ENCODE assay signal across 1 cellular context in the genomic region with DNA sequence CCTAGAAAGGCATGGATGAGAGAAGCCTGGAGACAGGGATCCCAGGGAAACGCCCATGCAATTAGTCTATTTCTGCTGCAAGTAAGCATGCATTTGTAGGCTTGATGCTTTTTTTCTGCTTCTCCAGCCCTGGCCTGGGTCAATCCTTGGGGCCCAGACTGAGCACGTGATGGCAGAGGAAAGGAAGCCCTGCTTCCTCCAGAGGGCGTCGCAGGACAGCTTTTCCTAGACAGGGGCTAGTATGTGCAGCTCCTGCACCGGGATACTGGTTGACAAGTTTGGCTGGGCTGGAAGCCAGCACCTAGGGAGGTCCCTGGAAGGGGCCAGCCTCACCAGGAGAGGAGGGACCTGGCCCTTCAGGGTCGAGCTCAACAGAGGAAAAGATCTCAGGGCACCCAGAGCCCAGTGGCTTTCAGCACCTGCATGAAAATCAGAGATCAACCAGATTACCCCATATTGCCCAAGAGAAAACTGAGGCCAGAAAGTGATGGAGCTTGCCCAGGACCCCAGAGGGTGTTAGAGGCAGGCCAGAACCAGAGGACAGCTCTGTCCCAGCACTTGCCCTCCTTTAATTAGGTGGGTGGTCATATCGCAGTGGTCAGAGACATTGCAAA.
A peak's percentile ranks its signal among the peaks of the same experiment; 100 is the strongest.
TF ChIP-seq lines count a peak whose summit lies in the region.

No MANE protein-coding gene starts in this region.

TF ChIP-seq in HepG2, 621 proteins besides CTCF, POLR2A, EP300 and RAD21 (continued from another document and continues in another):
- TF ChIP-seq, protein P1, sequence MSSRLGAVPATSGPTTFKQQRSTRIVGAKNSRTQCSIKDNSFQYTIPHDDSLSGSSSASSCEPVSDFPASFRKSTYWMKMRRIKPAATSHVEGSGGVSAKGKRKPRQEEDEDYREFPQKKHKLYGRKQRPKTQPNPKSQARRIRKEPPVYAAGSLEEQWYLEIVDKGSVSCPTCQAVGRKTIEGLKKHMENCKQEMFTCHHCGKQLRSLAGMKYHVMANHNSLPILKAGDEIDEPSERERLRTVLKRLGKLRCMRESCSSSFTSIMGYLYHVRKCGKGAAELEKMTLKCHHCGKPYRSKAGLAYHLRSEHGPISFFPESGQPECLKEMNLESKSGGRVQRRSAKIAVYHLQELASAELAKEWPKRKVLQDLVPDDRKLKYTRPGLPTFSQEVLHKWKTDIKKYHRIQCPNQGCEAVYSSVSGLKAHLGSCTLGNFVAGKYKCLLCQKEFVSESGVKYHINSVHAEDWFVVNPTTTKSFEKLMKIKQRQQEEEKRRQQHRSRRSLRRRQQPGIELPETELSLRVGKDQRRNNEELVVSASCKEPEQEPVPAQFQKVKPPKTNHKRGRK (CRISPR knock-in tag; IDR thresholded peaks at IDR 0.05), result no peak
- TF ChIP-seq ZKSCAN1 (IDR thresholded peaks at IDR 0.05; ENCODE audit: low read length) (no peak), KAT7 (CRISPR knock-in tag; IDR thresholded peaks at IDR 0.05; ENCODE audit: borderline replicate concordance) (no peak), TP53 (CRISPR knock-in tag; conservative IDR thresholded peaks at IDR 0.05) (no peak), GPN1 (CRISPR knock-in tag; IDR thresholded peaks at IDR 0.05; ENCODE audit: borderline replicate concordance) (no peak), KDM1A (CRISPR knock-in tag; IDR thresholded peaks at IDR 0.05) (no peak), MYC (CRISPR knock-in tag; IDR thresholded peaks at IDR 0.05; ENCODE audit: borderline replicate concordance) (peak; percentile 54; the same call in 1 of the 2 replicates), KDM5A (IDR thresholded peaks at IDR 0.05; ENCODE audit: borderline replicate concordance, low read length) (no peak), ZNF30 (CRISPR knock-in tag; IDR thresholded peaks at IDR 0.05) (no peak), FOSL2 (CRISPR knock-in tag; IDR thresholded peaks at IDR 0.05) (peak; percentile 25; the same call in 1 of the 2 replicates), ZNF34 (CRISPR knock-in tag; IDR thresholded peaks at IDR 0.05; ENCODE audit: borderline replicate concordance) (no peak), ZC3H13 (CRISPR knock-in tag; IDR thresholded peaks at IDR 0.05) (no peak), HOXD1 (CRISPR knock-in tag; IDR thresholded peaks at IDR 0.05) (no peak), NCOA2 (CRISPR knock-in tag; IDR thresholded peaks at IDR 0.05) (no peak), XRCC5 (optimal IDR thresholded peaks at IDR 0.05; ENCODE audit: low read length) (peak; percentile 56), CAMTA2 (CRISPR knock-in tag; IDR thresholded peaks at IDR 0.05; ENCODE audit: borderline replicate concordance) (no peak), ZNF124 (CRISPR knock-in tag; IDR thresholded peaks at IDR 0.05) (no peak), ZNF337 (CRISPR knock-in tag; IDR thresholded peaks at IDR 0.05; ENCODE audit: borderline replicate concordance, low read depth) (no peak), TOPORS (CRISPR knock-in tag; IDR thresholded peaks at IDR 0.05) (no peak), TBP (CRISPR knock-in tag; IDR thresholded peaks at IDR 0.05) (no peak), GATAD2A (CRISPR knock-in tag; IDR thresholded peaks at IDR 0.05) (0 out of 2 replicates have a peak, but pooled peaks have one; percentile 30), ZNF235 (CRISPR knock-in tag; IDR thresholded peaks at IDR 0.05; ENCODE audit: borderline replicate concordance) (no peak), HNRNPUL1 (IDR thresholded peaks at IDR 0.05; ENCODE audit: low read depth, low read length) (no peak), HES4 (CRISPR knock-in tag; IDR thresholded peaks at IDR 0.05; ENCODE audit: borderline replicate concordance) (no peak), ERF (CRISPR knock-in tag; IDR thresholded peaks at IDR 0.05) (peak; percentile 35; the same call in 1 of the 2 replicates), HNF4A (CRISPR knock-in tag; IDR thresholded peaks at IDR 0.05) (no peak), SIN3B (IDR thresholded peaks at IDR 0.05; ENCODE audit: low read length) (no peak), HIVEP1 (CRISPR knock-in tag; IDR thresholded peaks at IDR 0.05) (no peak), ZNF264 (CRISPR knock-in tag; IDR thresholded peaks at IDR 0.05) (no peak), ZNF143 (CRISPR knock-in tag; IDR thresholded peaks at IDR 0.05) (no peak), FIP1L1 (IDR thresholded peaks at IDR 0.05; ENCODE audit: borderline replicate concordance, insufficient read depth, low read depth, low read length) (no peak), ZNF564 (CRISPR knock-in tag; IDR thresholded peaks at IDR 0.05) (no peak), ZFP1 (CRISPR knock-in tag; IDR thresholded peaks at IDR 0.05) (no peak), DR1 (CRISPR knock-in tag; IDR thresholded peaks at IDR 0.05) (no peak)
- TF ChIP-seq, protein P2, sequence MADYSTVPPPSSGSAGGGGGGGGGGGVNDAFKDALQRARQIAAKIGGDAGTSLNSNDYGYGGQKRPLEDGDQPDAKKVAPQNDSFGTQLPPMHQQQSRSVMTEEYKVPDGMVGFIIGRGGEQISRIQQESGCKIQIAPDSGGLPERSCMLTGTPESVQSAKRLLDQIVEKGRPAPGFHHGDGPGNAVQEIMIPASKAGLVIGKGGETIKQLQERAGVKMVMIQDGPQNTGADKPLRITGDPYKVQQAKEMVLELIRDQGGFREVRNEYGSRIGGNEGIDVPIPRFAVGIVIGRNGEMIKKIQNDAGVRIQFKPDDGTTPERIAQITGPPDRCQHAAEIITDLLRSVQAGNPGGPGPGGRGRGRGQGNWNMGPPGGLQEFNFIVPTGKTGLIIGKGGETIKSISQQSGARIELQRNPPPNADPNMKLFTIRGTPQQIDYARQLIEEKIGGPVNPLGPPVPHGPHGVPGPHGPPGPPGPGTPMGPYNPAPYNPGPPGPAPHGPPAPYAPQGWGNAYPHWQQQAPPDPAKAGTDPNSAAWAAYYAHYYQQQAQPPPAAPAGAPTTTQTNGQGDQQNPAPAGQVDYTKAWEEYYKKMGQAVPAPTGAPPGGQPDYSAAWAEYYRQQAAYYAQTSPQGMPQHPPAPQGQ (CRISPR knock-in tag; IDR thresholded peaks at IDR 0.05; ENCODE audit: borderline replicate concordance), result no peak
- TF ChIP-seq, protein P3, sequence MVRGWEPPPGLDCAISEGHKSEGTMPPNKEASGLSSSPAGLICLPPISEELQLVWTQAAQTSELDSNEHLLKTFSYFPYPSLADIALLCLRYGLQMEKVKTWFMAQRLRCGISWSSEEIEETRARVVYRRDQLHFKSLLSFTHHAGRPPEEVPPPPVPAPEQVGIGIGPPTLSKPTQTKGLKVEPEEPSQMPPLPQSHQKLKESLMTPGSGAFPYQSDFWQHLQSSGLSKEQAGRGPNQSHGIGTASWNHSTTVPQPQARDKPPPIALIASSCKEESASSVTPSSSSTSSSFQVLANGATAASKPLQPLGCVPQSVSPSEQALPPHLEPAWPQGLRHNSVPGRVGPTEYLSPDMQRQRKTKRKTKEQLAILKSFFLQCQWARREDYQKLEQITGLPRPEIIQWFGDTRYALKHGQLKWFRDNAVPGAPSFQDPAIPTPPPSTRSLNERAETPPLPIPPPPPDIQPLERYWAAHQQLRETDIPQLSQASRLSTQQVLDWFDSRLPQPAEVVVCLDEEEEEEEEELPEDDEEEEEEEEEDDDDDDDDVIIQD (CRISPR knock-in tag; IDR thresholded peaks at IDR 0.05; ENCODE audit: low read depth), result no peak
- TF ChIP-seq, protein P4, sequence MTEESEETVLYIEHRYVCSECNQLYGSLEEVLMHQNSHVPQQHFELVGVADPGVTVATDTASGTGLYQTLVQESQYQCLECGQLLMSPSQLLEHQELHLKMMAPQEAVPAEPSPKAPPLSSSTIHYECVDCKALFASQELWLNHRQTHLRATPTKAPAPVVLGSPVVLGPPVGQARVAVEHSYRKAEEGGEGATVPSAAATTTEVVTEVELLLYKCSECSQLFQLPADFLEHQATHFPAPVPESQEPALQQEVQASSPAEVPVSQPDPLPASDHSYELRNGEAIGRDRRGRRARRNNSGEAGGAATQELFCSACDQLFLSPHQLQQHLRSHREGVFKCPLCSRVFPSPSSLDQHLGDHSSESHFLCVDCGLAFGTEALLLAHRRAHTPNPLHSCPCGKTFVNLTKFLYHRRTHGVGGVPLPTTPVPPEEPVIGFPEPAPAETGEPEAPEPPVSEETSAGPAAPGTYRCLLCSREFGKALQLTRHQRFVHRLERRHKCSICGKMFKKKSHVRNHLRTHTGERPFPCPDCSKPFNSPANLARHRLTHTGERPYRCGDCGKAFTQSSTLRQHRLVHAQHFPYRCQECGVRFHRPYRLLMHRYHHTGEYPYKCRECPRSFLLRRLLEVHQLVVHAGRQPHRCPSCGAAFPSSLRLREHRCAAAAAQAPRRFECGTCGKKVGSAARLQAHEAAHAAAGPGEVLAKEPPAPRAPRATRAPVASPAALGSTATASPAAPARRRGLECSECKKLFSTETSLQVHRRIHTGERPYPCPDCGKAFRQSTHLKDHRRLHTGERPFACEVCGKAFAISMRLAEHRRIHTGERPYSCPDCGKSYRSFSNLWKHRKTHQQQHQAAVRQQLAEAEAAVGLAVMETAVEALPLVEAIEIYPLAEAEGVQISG (CRISPR knock-in tag; IDR thresholded peaks at IDR 0.05), result 0 out of 2 replicates have a peak, but pooled peaks have one; percentile 18
- TF ChIP-seq, protein P5, sequence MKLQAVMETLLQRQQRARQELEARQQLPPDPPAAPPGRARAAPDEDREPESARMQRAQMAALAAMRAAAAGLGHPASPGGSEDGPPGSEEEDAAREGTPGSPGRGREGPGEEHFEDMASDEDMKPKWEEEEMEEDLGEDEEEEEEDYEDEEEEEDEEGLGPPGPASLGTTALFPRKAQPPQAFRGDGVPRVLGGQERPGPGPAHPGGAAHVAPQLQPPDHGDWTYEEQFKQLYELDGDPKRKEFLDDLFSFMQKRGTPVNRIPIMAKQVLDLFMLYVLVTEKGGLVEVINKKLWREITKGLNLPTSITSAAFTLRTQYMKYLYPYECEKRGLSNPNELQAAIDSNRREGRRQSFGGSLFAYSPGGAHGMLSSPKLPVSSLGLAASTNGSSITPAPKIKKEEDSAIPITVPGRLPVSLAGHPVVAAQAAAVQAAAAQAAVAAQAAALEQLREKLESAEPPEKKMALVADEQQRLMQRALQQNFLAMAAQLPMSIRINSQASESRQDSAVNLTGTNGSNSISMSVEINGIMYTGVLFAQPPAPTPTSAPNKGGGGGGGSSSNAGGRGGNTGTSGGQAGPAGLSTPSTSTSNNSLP (IDR thresholded peaks at IDR 0.05; ENCODE audit: low read depth, low read length), result no peak
- TF ChIP-seq, protein P6, sequence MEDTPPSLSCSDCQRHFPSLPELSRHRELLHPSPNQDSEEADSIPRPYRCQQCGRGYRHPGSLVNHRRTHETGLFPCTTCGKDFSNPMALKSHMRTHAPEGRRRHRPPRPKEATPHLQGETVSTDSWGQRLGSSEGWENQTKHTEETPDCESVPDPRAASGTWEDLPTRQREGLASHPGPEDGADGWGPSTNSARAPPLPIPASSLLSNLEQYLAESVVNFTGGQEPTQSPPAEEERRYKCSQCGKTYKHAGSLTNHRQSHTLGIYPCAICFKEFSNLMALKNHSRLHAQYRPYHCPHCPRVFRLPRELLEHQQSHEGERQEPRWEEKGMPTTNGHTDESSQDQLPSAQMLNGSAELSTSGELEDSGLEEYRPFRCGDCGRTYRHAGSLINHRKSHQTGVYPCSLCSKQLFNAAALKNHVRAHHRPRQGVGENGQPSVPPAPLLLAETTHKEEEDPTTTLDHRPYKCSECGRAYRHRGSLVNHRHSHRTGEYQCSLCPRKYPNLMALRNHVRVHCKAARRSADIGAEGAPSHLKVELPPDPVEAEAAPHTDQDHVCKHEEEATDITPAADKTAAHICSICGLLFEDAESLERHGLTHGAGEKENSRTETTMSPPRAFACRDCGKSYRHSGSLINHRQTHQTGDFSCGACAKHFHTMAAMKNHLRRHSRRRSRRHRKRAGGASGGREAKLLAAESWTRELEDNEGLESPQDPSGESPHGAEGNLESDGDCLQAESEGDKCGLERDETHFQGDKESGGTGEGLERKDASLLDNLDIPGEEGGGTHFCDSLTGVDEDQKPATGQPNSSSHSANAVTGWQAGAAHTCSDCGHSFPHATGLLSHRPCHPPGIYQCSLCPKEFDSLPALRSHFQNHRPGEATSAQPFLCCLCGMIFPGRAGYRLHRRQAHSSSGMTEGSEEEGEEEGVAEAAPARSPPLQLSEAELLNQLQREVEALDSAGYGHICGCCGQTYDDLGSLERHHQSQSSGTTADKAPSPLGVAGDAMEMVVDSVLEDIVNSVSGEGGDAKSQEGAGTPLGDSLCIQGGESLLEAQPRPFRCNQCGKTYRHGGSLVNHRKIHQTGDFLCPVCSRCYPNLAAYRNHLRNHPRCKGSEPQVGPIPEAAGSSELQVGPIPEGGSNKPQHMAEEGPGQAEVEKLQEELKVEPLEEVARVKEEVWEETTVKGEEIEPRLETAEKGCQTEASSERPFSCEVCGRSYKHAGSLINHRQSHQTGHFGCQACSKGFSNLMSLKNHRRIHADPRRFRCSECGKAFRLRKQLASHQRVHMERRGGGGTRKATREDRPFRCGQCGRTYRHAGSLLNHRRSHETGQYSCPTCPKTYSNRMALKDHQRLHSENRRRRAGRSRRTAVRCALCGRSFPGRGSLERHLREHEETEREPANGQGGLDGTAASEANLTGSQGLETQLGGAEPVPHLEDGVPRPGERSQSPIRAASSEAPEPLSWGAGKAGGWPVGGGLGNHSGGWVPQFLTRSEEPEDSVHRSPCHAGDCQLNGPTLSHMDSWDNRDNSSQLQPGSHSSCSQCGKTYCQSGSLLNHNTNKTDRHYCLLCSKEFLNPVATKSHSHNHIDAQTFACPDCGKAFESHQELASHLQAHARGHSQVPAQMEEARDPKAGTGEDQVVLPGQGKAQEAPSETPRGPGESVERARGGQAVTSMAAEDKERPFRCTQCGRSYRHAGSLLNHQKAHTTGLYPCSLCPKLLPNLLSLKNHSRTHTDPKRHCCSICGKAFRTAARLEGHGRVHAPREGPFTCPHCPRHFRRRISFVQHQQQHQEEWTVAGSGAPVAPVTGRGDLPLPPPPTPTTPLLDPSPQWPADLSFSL (CRISPR knock-in tag; IDR thresholded peaks at IDR 0.05), result no peak
- TF ChIP-seq, protein P7, sequence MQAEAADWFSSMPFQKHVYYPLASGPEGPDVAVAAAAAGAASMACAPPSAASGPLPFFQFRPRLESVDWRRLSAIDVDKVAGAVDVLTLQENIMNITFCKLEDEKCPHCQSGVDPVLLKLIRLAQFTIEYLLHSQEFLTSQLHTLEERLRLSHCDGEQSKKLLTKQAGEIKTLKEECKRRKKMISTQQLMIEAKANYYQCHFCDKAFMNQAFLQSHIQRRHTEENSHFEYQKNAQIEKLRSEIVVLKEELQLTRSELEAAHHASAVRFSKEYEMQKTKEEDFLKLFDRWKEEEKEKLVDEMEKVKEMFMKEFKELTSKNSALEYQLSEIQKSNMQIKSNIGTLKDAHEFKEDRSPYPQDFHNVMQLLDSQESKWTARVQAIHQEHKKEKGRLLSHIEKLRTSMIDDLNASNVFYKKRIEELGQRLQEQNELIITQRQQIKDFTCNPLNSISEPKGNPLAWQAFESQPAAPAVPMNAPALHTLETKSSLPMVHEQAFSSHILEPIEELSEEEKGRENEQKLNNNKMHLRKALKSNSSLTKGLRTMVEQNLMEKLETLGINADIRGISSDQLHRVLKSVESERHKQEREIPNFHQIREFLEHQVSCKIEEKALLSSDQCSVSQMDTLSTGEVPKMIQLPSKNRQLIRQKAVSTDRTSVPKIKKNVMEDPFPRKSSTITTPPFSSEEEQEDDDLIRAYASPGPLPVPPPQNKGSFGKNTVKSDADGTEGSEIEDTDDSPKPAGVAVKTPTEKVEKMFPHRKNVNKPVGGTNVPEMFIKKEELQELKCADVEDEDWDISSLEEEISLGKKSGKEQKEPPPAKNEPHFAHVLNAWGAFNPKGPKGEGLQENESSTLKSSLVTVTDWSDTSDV (CRISPR knock-in tag; IDR thresholded peaks at IDR 0.05), result no peak
- TF ChIP-seq, protein P8, sequence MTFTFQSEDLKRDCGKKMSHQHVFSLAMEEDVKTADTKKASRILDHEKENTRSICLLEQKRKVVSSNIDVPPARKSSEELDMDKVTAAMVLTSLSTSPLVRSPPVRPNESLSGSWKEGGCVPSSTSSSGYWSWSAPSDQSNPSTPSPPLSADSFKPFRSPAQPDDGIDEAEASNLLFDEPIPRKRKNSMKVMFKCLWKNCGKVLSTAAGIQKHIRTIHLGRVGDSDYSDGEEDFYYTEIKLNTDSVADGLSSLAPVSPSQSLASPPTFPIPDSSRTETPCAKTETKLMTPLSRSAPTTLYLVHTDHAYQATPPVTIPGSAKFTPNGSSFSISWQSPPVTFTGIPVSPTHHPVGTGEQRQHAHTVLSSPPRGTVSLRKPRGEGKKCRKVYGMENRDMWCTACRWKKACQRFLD (CRISPR knock-in tag; IDR thresholded peaks at IDR 0.05; ENCODE audit: borderline replicate concordance), result no peak
